ENCODE assay signal across 1 cellular context in genomic region chr14:21017528-21018245, GRCh38.
TF ChIP-seq lines count a peak whose summit lies in the region.

No MANE protein-coding gene starts in this region.

TF ChIP-seq in HepG2, 621 proteins besides CTCF, POLR2A, EP300 and RAD21:
- TF ChIP-seq MBNL3 (CRISPR knock-in tag; conservative IDR thresholded peaks at IDR 0.05) (no peak), RXRB (CRISPR knock-in tag; IDR thresholded peaks at IDR 0.05; ENCODE audit: borderline replicate concordance) (no peak), PPARG (CRISPR knock-in tag; conservative IDR thresholded peaks at IDR 0.05) (no peak), SMAD1 (CRISPR knock-in tag; IDR thresholded peaks at IDR 0.05; ENCODE audit: borderline replicate concordance, low read depth) (no peak), CHD4 (IDR thresholded peaks at IDR 0.05; ENCODE audit: borderline replicate concordance, low read length) (no peak), RBFOX2 (IDR thresholded peaks at IDR 0.05; ENCODE audit: low read depth, low read length) (no peak), ZNF616 (CRISPR knock-in tag; IDR thresholded peaks at IDR 0.05; ENCODE audit: low read depth) (no peak), CEBPB (IDR thresholded peaks at IDR 0.05; ENCODE audit: borderline replicate concordance, low read depth, low read length) (no peak)
